Comparison of ENCODE assay signal across 8 cellular contexts in the genomic region with DNA sequence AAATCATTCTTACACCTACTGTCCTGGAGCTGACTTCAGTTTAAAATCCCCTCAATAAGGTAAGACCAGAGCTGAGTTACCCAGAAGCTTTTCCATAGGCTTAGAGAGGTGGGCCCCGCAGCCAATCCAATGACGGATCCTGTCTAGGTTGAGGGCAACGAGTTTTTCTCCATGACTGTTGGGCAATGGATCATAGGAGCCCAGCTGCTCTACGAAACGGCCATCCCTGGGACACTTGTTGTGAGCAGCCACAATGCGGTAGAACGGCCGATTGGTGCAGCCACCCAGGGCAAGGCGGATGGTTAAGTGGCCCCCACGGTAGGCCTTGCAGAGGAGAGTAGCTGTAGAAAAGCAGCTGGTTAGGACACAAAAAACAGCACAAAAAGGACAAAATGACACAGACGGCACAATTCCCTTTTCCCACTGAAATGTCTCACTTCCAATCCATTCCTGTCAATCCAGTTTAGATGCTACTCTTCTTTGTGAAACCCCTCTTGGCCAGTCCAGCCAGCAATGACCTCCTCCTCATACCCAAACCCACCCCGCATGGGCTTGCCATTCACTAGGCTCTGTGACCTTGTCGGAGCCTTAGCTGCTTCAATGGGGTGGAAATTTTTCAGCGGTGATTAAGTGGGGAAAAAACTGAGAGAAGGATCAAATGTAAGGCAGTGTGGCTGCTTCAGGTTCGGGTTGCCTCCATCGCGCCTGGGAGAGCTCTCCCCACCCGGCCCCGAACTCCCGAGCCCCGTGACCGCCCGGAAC. TPM values are rescaled to one million over a fixed set of nuclear protein-coding genes. Genes with fewer than 3 reads are reported as not detected.
DNase-seq lines count a peak whose midpoint lies in the region; ATAC-seq and TF ChIP-seq lines count a peak whose summit lies in the region.

No MANE protein-coding gene starts in this region.

- H2AK5ac ChIP-seq in mesenchymal stem cell (ENCODE audit: low read length, severe bottlenecking) = peak overlapping the region; percentile 85

- H3K14ac ChIP-seq in mesenchymal stem cell (ENCODE audit: low read length in 2 of 2) = peak overlapping the region in 1 of 2 experiments; percentile 83

- peaks cover 27% of the 10 kb centered on the region for H3K79me2 ChIP-seq in OCI-LY1 (ENCODE audit: insufficient read depth, low read length)

- peak overlapping the region; percentile 100 for H3K4me2 ChIP-seq in OCI-LY1 (ENCODE audit: low read length)
- peak overlapping the region; percentile 98 for H3K4me2 ChIP-seq in mesenchymal stem cell (ENCODE audit: low read length, poor library complexity, severe bottlenecking)

- H4K20me1 ChIP-seq in OCI-LY1 (ENCODE audit: insufficient read depth, low read length) = no peaks in the 10 kb centered on the region

- peak overlapping the region; percentile 28 to 59 for H2BK12ac ChIP-seq in mesenchymal stem cell (ENCODE audit: low read length in 2 of 2)

- H3K9me2 ChIP-seq in OCI-LY1 (ENCODE audit: low read depth, low read length) = no peaks in the 10 kb centered on the region

- 21% methylated on average over 22 of the region's 23 CpGs for WGBS in mesenchymal stem cell
- WGBS in urinary bladder = 17% methylated on average over 23 of the region's 23 CpGs

- H3K4ac ChIP-seq in mesenchymal stem cell (ENCODE audit: low read depth in 1 of 2, low read length in 2 of 2) = peak overlapping the region; percentile 36 to 85

- H3K9ac ChIP-seq in OCI-LY1 (ENCODE audit: low read length) (peak overlapping the region; percentile 97), mesenchymal stem cell (ENCODE audit: low read length) (peak overlapping the region; percentile 99)

- H3K27ac ChIP-seq in OCI-LY1 (ENCODE audit: low read depth, low read length, poor library complexity, severe bottlenecking) (peak overlapping the region; percentile 76), cingulate gyrus (ENCODE audit: low read depth, low read length) (peak overlapping the region; percentile 78), mesenchymal stem cell (ENCODE audit: low read length, poor library complexity, severe bottlenecking) (peak overlapping the region; percentile 94), urinary bladder (ENCODE audit: low read depth) (peak overlapping the region; percentile 55)

- H2BK120ac ChIP-seq in mesenchymal stem cell (ENCODE audit: low read depth, low read length) = peak overlapping the region; percentile 73

- peak overlapping the region; percentile 84 for H4K91ac ChIP-seq in mesenchymal stem cell (ENCODE audit: low read length)

- H2AFZ ChIP-seq in OCI-LY1 (ENCODE audit: low read length) (no peak overlapping the region), mesenchymal stem cell (ENCODE audit: low read depth, low read length) (peak overlapping the region; percentile 37)

- peak; percentile 22 for DNase-seq in BE2C
- DNase-seq in mesenchymal stem cell = peak; percentile 42
- DNase-seq in HuH-7.5 (ENCODE audit: low spot score) = no peak

- ATAC-seq in GM21447 (IDR thresholded peaks at IDR 0.05; ENCODE audit: unreplicated experiment) (peak; percentile 46), HG03025 (IDR thresholded peaks at IDR 0.05; ENCODE audit: low FRiP score, unreplicated experiment) (no peak)

- H2BK15ac ChIP-seq in mesenchymal stem cell (ENCODE audit: low read depth, poor library complexity, severe bottlenecking) = peak overlapping the region; percentile 17

- peak overlapping the region; percentile 100 for H3K4me3 ChIP-seq in BE2C (ENCODE audit: low read depth, low read length)
- H3K4me3 ChIP-seq in OCI-LY1 (ENCODE audit: low read depth, low read length, poor library complexity, severe bottlenecking) = peak overlapping the region; percentile 89
- peak overlapping the region; percentile 88 to 99 for H3K4me3 ChIP-seq in mesenchymal stem cell (ENCODE audit: insufficient read depth in 1 of 2, low read depth in 1 of 2, low read length in 2 of 2)
- H3K4me3 ChIP-seq in urinary bladder (ENCODE audit: low read depth, low read length) = peak overlapping the region; percentile 73

- peak overlapping the region; percentile 36 for H2BK5ac ChIP-seq in mesenchymal stem cell (ENCODE audit: low read depth, low read length, poor library complexity, severe bottlenecking)

- H3K4me1 ChIP-seq in BE2C (no peaks in the 10 kb centered on the region; the same call in 1 of the 2 replicates), OCI-LY1 (ENCODE audit: insufficient read depth, low read length, severe bottlenecking) (peaks cover 55% of the 10 kb centered on the region), mesenchymal stem cell (ENCODE audit: control insufficient read depth, insufficient read depth, low read depth, low read length) (peaks cover 9% of the 10 kb centered on the region), urinary bladder (ENCODE audit: insufficient read depth) (no peaks in the 10 kb centered on the region)

- peak overlapping the region; percentile 61 to 89 for H3K18ac ChIP-seq in mesenchymal stem cell (ENCODE audit: low read depth in 1 of 2, low read length in 2 of 2)

- peak overlapping the region; percentile 95 for H4K8ac ChIP-seq in mesenchymal stem cell (ENCODE audit: low read length)

- TF ChIP-seq CTCF in BE2C (IDR thresholded peaks at IDR 0.05; ENCODE audit: low read depth, low read length) (no peak), OCI-LY1 (IDR thresholded peaks at IDR 0.05; ENCODE audit: low read length) (no peak)

- no peaks in the 10 kb centered on the region; the same call in 1 of the 2 replicates for H3F3A ChIP-seq in OCI-LY1 (ENCODE audit: insufficient read depth, low read length)

- peak overlapping the region in 1 of 2 experiments; percentile 83 for H3K23ac ChIP-seq in mesenchymal stem cell (ENCODE audit: low read length in 2 of 2)

- H3K79me1 ChIP-seq in mesenchymal stem cell (replicated peaks; ENCODE audit: low read length, poor library complexity, severe bottlenecking) = peaks cover 15% of the 10 kb centered on the region

- H3K9me3 ChIP-seq in BE2C = no peaks in the 10 kb centered on the region
- H3K9me3 ChIP-seq in OCI-LY1 (ENCODE audit: low read length) = no peaks in the 10 kb centered on the region
- H3K9me3 ChIP-seq in mesenchymal stem cell (ENCODE audit: control insufficient read depth, low read length) = no peaks in the 10 kb centered on the region

- H3K27me3 ChIP-seq in BE2C = no peaks in the 10 kb centered on the region
- no peaks in the 10 kb centered on the region for H3K27me3 ChIP-seq in OCI-LY1 (ENCODE audit: insufficient read depth, low read length)
- no peaks in the 10 kb centered on the region for H3K27me3 ChIP-seq in mesenchymal stem cell (ENCODE audit: control insufficient read depth in 1 of 2, insufficient read depth in 1 of 2, low read length in 2 of 2)

- H3K36me3 ChIP-seq in BE2C = no peaks in the 10 kb centered on the region; the same call in 1 of the 2 replicates
- peaks cover 41% of the 10 kb centered on the region; the same call in 1 of the 2 replicates for H3K36me3 ChIP-seq in OCI-LY1 (ENCODE audit: insufficient read depth, low read length)
- peaks cover 6 to 28% of the 10 kb centered on the region in 2 experiments for H3K36me3 ChIP-seq in mesenchymal stem cell (ENCODE audit: control insufficient read depth in 1 of 2, insufficient read depth in 2 of 2, low read depth in 1 of 2, low read length in 2 of 2)
- no peaks in the 10 kb centered on the region for H3K36me3 ChIP-seq in urinary bladder (ENCODE audit: insufficient read depth)

RNA-seq across cellular contexts. Expression of a gene that starts 0.6 kb away (rescaled TPM):
- 113 TPM for polyA plus RNA-seq in BE2C (2012; ENCODE audit: insufficient read depth, insufficient read length, low read depth)
- 64.8 TPM for polyA plus RNA-seq in mesenchymal stem cell (2013, experiment 1 of 2)
- 68.9 TPM for polyA plus RNA-seq in mesenchymal stem cell (2013, experiment 2 of 2)
- 52.9 TPM for total RNA-seq in urinary bladder
- polyA plus RNA-seq in urinary bladder = 58.4 TPM

RNA-seq across cellular contexts. Expression of a gene that starts 4.8 kb away (rescaled TPM):
- polyA plus RNA-seq in BE2C (2012; ENCODE audit: insufficient read depth, insufficient read length, low read depth) = 48.5 TPM
- 13.3 TPM for polyA plus RNA-seq in mesenchymal stem cell (2013, experiment 1 of 2)
- 13.1 TPM for polyA plus RNA-seq in mesenchymal stem cell (2013, experiment 2 of 2)
- total RNA-seq in urinary bladder = 27.8 TPM
- polyA plus RNA-seq in urinary bladder = 12.7 TPM
